Comparison of ENCODE assay signal across 1 cellular context in the genomic region with DNA sequence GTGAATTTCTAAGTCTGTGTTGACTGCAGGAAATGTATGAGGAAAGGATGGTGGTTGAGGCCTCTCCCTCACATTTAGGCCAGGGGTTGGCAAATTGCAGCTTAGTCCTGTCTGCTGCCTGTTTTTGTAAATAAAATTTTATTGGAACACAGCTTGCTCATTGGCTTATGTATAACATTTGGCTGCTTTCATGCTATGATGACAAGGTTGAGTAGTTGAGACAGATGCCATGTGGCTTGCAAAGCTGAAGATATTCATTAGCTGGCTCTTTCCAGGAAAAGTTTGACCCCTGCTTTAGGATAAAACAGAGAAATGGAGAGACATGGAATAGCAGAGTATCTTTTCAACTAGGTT.
TF ChIP-seq lines count a peak whose summit lies in the region.

No MANE protein-coding gene starts in this region.

TF ChIP-seq in IMR-90, 13 proteins besides CTCF, POLR2A, EP300 and RAD21 (continued from another document):
- TF ChIP-seq, protein P1, sequence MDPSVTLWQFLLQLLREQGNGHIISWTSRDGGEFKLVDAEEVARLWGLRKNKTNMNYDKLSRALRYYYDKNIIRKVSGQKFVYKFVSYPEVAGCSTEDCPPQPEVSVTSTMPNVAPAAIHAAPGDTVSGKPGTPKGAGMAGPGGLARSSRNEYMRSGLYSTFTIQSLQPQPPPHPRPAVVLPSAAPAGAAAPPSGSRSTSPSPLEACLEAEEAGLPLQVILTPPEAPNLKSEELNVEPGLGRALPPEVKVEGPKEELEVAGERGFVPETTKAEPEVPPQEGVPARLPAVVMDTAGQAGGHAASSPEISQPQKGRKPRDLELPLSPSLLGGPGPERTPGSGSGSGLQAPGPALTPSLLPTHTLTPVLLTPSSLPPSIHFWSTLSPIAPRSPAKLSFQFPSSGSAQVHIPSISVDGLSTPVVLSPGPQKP (IDR thresholded peaks at IDR 0.05; ENCODE audit: borderline replicate concordance, low read depth, low read length), result no peak
- TF ChIP-seq CHD1 (IDR thresholded peaks at IDR 0.05; ENCODE audit: low read depth, low read length), result no peak
- no peak for TF ChIP-seq FOS (IDR thresholded peaks at IDR 0.05; ENCODE audit: low read depth, low read length)
- no peak for TF ChIP-seq BHLHE40 (IDR thresholded peaks at IDR 0.05; ENCODE audit: low read depth, low read length)
- no peak for TF ChIP-seq NFE2L2 (IDR thresholded peaks at IDR 0.05; ENCODE audit: low read depth, low read length)
- TF ChIP-seq CEBPB (IDR thresholded peaks at IDR 0.05; ENCODE audit: low read depth, low read length), result no peak
- TF ChIP-seq MAZ (IDR thresholded peaks at IDR 0.05; ENCODE audit: borderline replicate concordance, low read depth, low read length), result no peak
